19 cellular contexts compared by ENCODE assay signal in genomic region chr4:114286275-114286674, GRCh38.
"Had no signal": no experiment of that assay in that cellular context is flagged by ENCODE, and none has a peak within 500 bp of the region (broad histone marks: within the 10 kb centered on the region; RNA-seq: fewer than 3 reads in every experiment).

No MANE protein-coding gene starts in this region.

- H3K27ac ChIP-seq: ascending aorta, neural progenitor cell, parathyroid adenoma, sigmoid colon, stomach, testis, upper lobe of left lung had no signal

- H3K79me2 ChIP-seq: parathyroid adenoma had no signal

- H2AFZ ChIP-seq: neural progenitor cell, parathyroid adenoma had no signal

- FAIRE-seq: frontal cortex had no signal

- H3K9me3 Mint-ChIP-seq: neural progenitor cell had no signal

- H3K36me3 Mint-ChIP-seq: activated naive CD8-positive, alpha-beta T cell treated with anti-CD3 and anti-CD28 coated beads, Interleukin-2, amount 10 ng/mL, durations not matched to agents 7 days and 5 days; immature natural killer cell; neural progenitor cell; WTC11 had no signal

- ATAC-seq: T-helper 17 cell, WTC11 had no signal

- H3K9me3 ChIP-seq: sigmoid colon, stomach, testis, upper lobe of left lung had no signal

- H3K9ac ChIP-seq: neural progenitor cell, parathyroid adenoma had no signal

- H3K27me3 ChIP-seq: ascending aorta, neural progenitor cell, sigmoid colon, stomach, testis, upper lobe of left lung had no signal

- DNase-seq: activated CD4-positive, alpha-beta T cell treated with anti-CD3 and anti-CD28 coated beads for 48 hours; activated naive CD4-positive, alpha-beta T cell; activated naive CD8-positive, alpha-beta T cell treated with anti-CD3 and anti-CD28 coated beads, Interleukin-2, amount 10 ng/mL, durations not matched to agents 7 days and 5 days; head of caudate nucleus; immature natural killer cell; midbrain; sigmoid colon; stimulated activated CD4-positive, alpha-beta T cell treated with anti-CD3 and anti-CD28 coated beads, Interleukin-12 subunit alpha, Interleukin-12 subunit beta, amount 100 ng/mL, for 4 hours; stimulated activated CD4-positive, alpha-beta T cell treated with anti-CD3 and anti-CD28 coated beads, Interleukin-2, amount 100 ng/mL, for 24 hours; stomach; T-helper 17 cell; testis; upper lobe of left lung had no signal

- H3K4me3 Mint-ChIP-seq: activated naive CD8-positive, alpha-beta T cell treated with anti-CD3 and anti-CD28 coated beads, Interleukin-2, amount 10 ng/mL, durations not matched to agents 7 days and 5 days; immature natural killer cell; neural progenitor cell; T-helper 17 cell; WTC11 had no signal

- H3K27me3 Mint-ChIP-seq: activated naive CD8-positive, alpha-beta T cell treated with anti-CD3 and anti-CD28 coated beads, Interleukin-2, amount 10 ng/mL, durations not matched to agents 7 days and 5 days had no signal

- H3K36me3 ChIP-seq: ascending aorta, neural progenitor cell, sigmoid colon, stomach, upper lobe of left lung had no signal

- H3K27ac Mint-ChIP-seq: activated naive CD8-positive, alpha-beta T cell treated with anti-CD3 and anti-CD28 coated beads, Interleukin-2, amount 10 ng/mL, durations not matched to agents 7 days and 5 days; immature natural killer cell; neural progenitor cell; T-helper 17 cell; WTC11 had no signal

- H3K4me1 ChIP-seq: neural progenitor cell, parathyroid adenoma, sigmoid colon, stomach, testis, upper lobe of left lung had no signal

- H3K4me1 Mint-ChIP-seq: activated naive CD8-positive, alpha-beta T cell treated with anti-CD3 and anti-CD28 coated beads, Interleukin-2, amount 10 ng/mL, durations not matched to agents 7 days and 5 days; immature natural killer cell; neural progenitor cell; T-helper 17 cell; WTC11 had no signal

- H3K4me2 ChIP-seq: neural progenitor cell had no signal

- H3K4me3 ChIP-seq: ascending aorta, lung, neural progenitor cell, sigmoid colon, stomach, testis, upper lobe of left lung had no signal
